ENCODE assay signal across 28 cellular contexts in genomic region chr9:86676426-86676825, GRCh38.
"Had no signal": no experiment of that assay in that cellular context is flagged by ENCODE, and none has a peak within 500 bp of the region (broad histone marks: within the 10 kb centered on the region; RNA-seq: fewer than 3 reads in every experiment).

No MANE protein-coding gene starts in this region.

- H3K4me1 ChIP-seq: ascending aorta, Peyer's patch, SJSA1 had no signal

- DNase-seq: activated CD4-positive, alpha-beta T cell treated with anti-CD3 and anti-CD28 coated beads for 4 hours; activated CD4-positive, alpha-beta T cell treated with anti-CD3 and anti-CD28 coated beads, Interleukin-2, amount 50 U/mL, for 48 hours; activated CD8-positive, alpha-beta memory T cell treated with anti-CD3 and anti-CD28 coated beads for 24 hours; activated effector memory CD4-positive, alpha-beta T cell treated with anti-CD3 and anti-CD28 coated beads, Interleukin-2, amount 50 U/mL, for 16 hours; activated naive CD4-positive, alpha-beta T cell treated with Interleukin-2 at 50 U/mL for 16 hours; activated naive CD8-positive, alpha-beta T cell treated with anti-CD3 and anti-CD28 coated beads, Interleukin-2, amount 50 U/mL, for 24 hours; activated T-cell treated with anti-CD3 and anti-CD28 coated beads, Interleukin-2, amount 50 U/mL, for 4 hours; amniotic stem cell; body of pancreas; caudate nucleus; MG63; MV-4-11; NCI-H1092 treated with DMSO at 0.1 percent for 48 hours; NCI-H1417 treated with DMSO at 0.1 percent for 48 hours; NCI-H1694; NCI-H2029; NCI-H345; NCI-H510A treated with DMSO at 0.1 percent for 48 hours; Peyer's patch; Right ventricle myocardium superior; SW 1271 had no signal

- H3K27ac Mint-ChIP-seq: activated naive CD4-positive, alpha-beta T cell treated with anti-CD3 and anti-CD28 coated beads, Interleukin-2, amount 50 U/mL, for 72 hours; activated naive CD8-positive, alpha-beta T cell treated with anti-CD3 and anti-CD28 coated beads, Interleukin-2, amount 50 U/mL, for 24 hours; T-helper 1 cell treated with Interleukin-12 subunit alpha and Interleukin-12 subunit beta and Interleukin-4 antibody, amounts not matched to agents 30 μg/mL and 1 μg/mL, for 36 hours had no signal

- H3K9me3 Mint-ChIP-seq: activated naive CD4-positive, alpha-beta T cell treated with anti-CD3 and anti-CD28 coated beads, Interleukin-2, amount 50 U/mL, for 72 hours; T-helper 1 cell treated with Interleukin-12 subunit alpha and Interleukin-12 subunit beta and Interleukin-4 antibody, amounts not matched to agents 30 μg/mL and 1 μg/mL, for 36 hours had no signal

- H3K27me3 ChIP-seq: ascending aorta, body of pancreas, MG63, Peyer's patch, SJSA1 had no signal

- H3K9ac ChIP-seq: KMS-11 had no signal

- H3K9me3 ChIP-seq: ascending aorta, body of pancreas, MG63, Peyer's patch, SJSA1 had no signal

- H3K36me3 Mint-ChIP-seq: activated naive CD4-positive, alpha-beta T cell treated with anti-CD3 and anti-CD28 coated beads, Interleukin-2, amount 50 U/mL, for 72 hours had no signal

- H3K4me3 ChIP-seq: ascending aorta, body of pancreas, MG63, Peyer's patch, SJSA1 had no signal

- H3K4me3 Mint-ChIP-seq: activated naive CD8-positive, alpha-beta T cell treated with anti-CD3 and anti-CD28 coated beads, Interleukin-2, amount 50 U/mL, for 24 hours; activated T-cell treated with anti-CD3 and anti-CD28 coated beads, Interleukin-2, amount 50 U/mL, for 4 hours; T-helper 1 cell treated with Interleukin-12 subunit alpha and Interleukin-12 subunit beta and Interleukin-4 antibody, amounts not matched to agents 30 μg/mL and 1 μg/mL, for 36 hours had no signal

- H3K4me1 Mint-ChIP-seq: activated naive CD8-positive, alpha-beta T cell treated with anti-CD3 and anti-CD28 coated beads, Interleukin-2, amount 50 U/mL, for 24 hours had no signal

- H3K4me2 ChIP-seq: KMS-11 had no signal

- H3K27me3 Mint-ChIP-seq: activated naive CD8-positive, alpha-beta T cell treated with anti-CD3 and anti-CD28 coated beads, Interleukin-2, amount 50 U/mL, for 24 hours had no signal

- ATAC-seq: activated CD4-positive, CD25-positive, alpha-beta regulatory T cell treated with anti-CD3 and anti-CD28 coated beads, Interleukin-2, amount 50 U/mL, for 24 hours; activated naive CD4-positive, alpha-beta T cell treated with anti-CD3 and anti-CD28 coated beads, Interleukin-2, amount 50 U/mL, for 72 hours; activated naive CD8-positive, alpha-beta T cell treated with anti-CD3 and anti-CD28 coated beads, Interleukin-2, amount 50 U/mL, for 24 hours; activated T-cell treated with anti-CD3 and anti-CD28 coated beads, Interleukin-2, amount 50 U/mL, for 4 hours; body of pancreas had no signal

- H3K36me3 ChIP-seq: ascending aorta, MG63, Peyer's patch, SJSA1 had no signal

- H3K27ac ChIP-seq: ascending aorta, body of pancreas, KMS-11, Peyer's patch, RWPE1, SJSA1 had no signal
